In genomic region chr11:65530157-65530496, GRCh38 we compare ENCODE assay signal across 12 cellular contexts. TPM values are rescaled to one million over a fixed set of nuclear protein-coding genes. Genes with fewer than 3 reads are reported as not detected.
DNase-seq lines count a peak whose midpoint lies in the region; ATAC-seq and TF ChIP-seq lines count a peak whose summit lies in the region.
"Had no signal": no experiment of that assay in that cellular context is flagged by ENCODE, and none has a peak within 500 bp of the region (broad histone marks: within the 10 kb centered on the region; RNA-seq: fewer than 3 reads in every experiment).

No MANE protein-coding gene starts in this region.

- no peaks in the 10 kb centered on the region for H3K27me3 ChIP-seq in CD8-positive, alpha-beta T cell (ENCODE audit: insufficient read depth, low read length)
- H3K27me3 ChIP-seq in H9 (ENCODE audit: insufficient read depth, low read length) (no peaks in the 10 kb centered on the region), right lobe of liver (no peaks in the 10 kb centered on the region)

- no peak overlapping the region for H2AFZ ChIP-seq in H9 (ENCODE audit: low read length)
- H2AFZ ChIP-seq: parathyroid adenoma had no signal

- CTCF ChIA-PET in CD8-positive, alpha-beta T cell (lab: Charles Lee) = interaction anchor here (0.8 to 5.0 kb wide), 5 partner anchors 10 to 176 kb away, joined by 3 to 22 read pairs (median 4); partner anchors contain the start of gene FAM89B
- CTCF ChIA-PET in activated CD8-positive, alpha-beta T cell treated with anti-CD3 and anti-CD28 coated beads for 36 hours (lab: Charles Lee) = interaction anchor here (0.7 to 5.6 kb wide), 4 partner anchors 11 to 305 kb away, joined by 3 to 47 read pairs (median 3); no protein-coding TSS in a partner anchor

- no peak overlapping the region for H3T11ph ChIP-seq in H9 (ENCODE audit: low read length)

- no peaks in the 10 kb centered on the region for H3K79me1 ChIP-seq in H9 (ENCODE audit: insufficient read depth, low read depth, low read length, poor library complexity, severe bottlenecking)

- peaks cover 4% of the 10 kb centered on the region for H3K23me2 ChIP-seq in H9 (ENCODE audit: insufficient read length, low read depth, low read length, poor library complexity, severe bottlenecking)

- H2BK15ac ChIP-seq in H9 (ENCODE audit: low read depth, low read length) = no peak overlapping the region

- no peak overlapping the region for H3K27ac ChIP-seq in CD8-positive, alpha-beta T cell (ENCODE audit: low read depth, low read length)
- H3K27ac ChIP-seq in H9 (ENCODE audit: insufficient read length, low read depth, low read length) = no peak overlapping the region
- no peak overlapping the region for H3K27ac ChIP-seq in right lobe of liver
- H3K27ac ChIP-seq: parathyroid adenoma had no signal

- no peak overlapping the region for H2BK12ac ChIP-seq in H9 (ENCODE audit: insufficient read length, low read depth, low read length)

- H3K4me3 ChIP-seq in CD8-positive, alpha-beta T cell (ENCODE audit: low read depth, low read length) = no peak overlapping the region
- no peak overlapping the region for H3K4me3 ChIP-seq in right lobe of liver

- no peak overlapping the region for H2BK120ac ChIP-seq in H9 (ENCODE audit: low read depth, low read length, poor library complexity, severe bottlenecking)

- no peak overlapping the region for H4K8ac ChIP-seq in H9 (replicated peaks; ENCODE audit: insufficient read length, low read depth, low read length)

- peaks cover 35% of the 10 kb centered on the region for H3K4me1 ChIP-seq in CD8-positive, alpha-beta T cell (ENCODE audit: insufficient read depth, low read length)
- H3K4me1 ChIP-seq in H9 (ENCODE audit: insufficient read depth, low read length) = no peaks in the 10 kb centered on the region
- H3K4me1 ChIP-seq in right lobe of liver = peaks cover 0 to 57% (median 26%) of the 10 kb centered on the region in 4 donors
- H3K4me1 ChIP-seq: parathyroid adenoma had no signal

- no peak overlapping the region for H4K5ac ChIP-seq in H9 (ENCODE audit: insufficient read length, low read depth, low read length)

- peak; percentile 85 for ATAC-seq in CD8-positive, alpha-beta T cell
- peak; percentile 85 for ATAC-seq in activated CD8-positive, alpha-beta T cell treated with anti-CD3 and anti-CD28 coated beads for 36 hours
- no peak for ATAC-seq in right lobe of liver
- no peak for ATAC-seq in HG02610 (IDR thresholded peaks at IDR 0.05; ENCODE audit: unreplicated experiment)
- ATAC-seq: Right ventricle myocardium inferior had no signal

- H3K23ac ChIP-seq in H9 (ENCODE audit: insufficient read length, low read depth, low read length) = no peak overlapping the region

- in situ Hi-C loops in ACHN (cut with HindIII; ENCODE audit: low pct_ligation_motif_present, low pct_unique_long_range_greater_than_20kb, low sequenced_read_pairs) = no loop called here

- no peak overlapping the region for H3K4me3 Mint-ChIP-seq in CD8-positive, alpha-beta T cell
- no peak overlapping the region; a peak in 1 of 5 replicates for H3K4me3 Mint-ChIP-seq in H9
- no peak overlapping the region for H3K4me3 Mint-ChIP-seq in activated CD8-positive, alpha-beta T cell treated with anti-CD3 and anti-CD28 coated beads for 36 hours

- no peak overlapping the region for H2AK5ac ChIP-seq in H9 (ENCODE audit: insufficient read length, low read length)

- H4K91ac ChIP-seq in H9 (ENCODE audit: insufficient read length, low read depth, low read length) = no peak overlapping the region

- no peaks in the 10 kb centered on the region for H3K27me3 Mint-ChIP-seq in CD8-positive, alpha-beta T cell (ENCODE audit: low read depth)
- H3K27me3 Mint-ChIP-seq in H9 (ENCODE audit: low read depth) = no peaks in the 10 kb centered on the region
- H3K27me3 Mint-ChIP-seq in activated CD8-positive, alpha-beta T cell treated with anti-CD3 and anti-CD28 coated beads for 36 hours = no peaks in the 10 kb centered on the region

- no peaks in the 10 kb centered on the region; the same call in 1 of the 2 replicates for H3K79me2 ChIP-seq in H9 (ENCODE audit: insufficient read depth, low read length)

- peaks cover 65% of the 10 kb centered on the region for H3K36me3 Mint-ChIP-seq in CD8-positive, alpha-beta T cell
- peaks cover 20 to 58% (median 50%) of the 10 kb centered on the region in 3 experiments for H3K36me3 Mint-ChIP-seq in H9 (ENCODE audit: insufficient read depth in 1 of 3, low read depth in 3 of 3)
- peaks cover 45% of the 10 kb centered on the region for H3K36me3 Mint-ChIP-seq in activated CD8-positive, alpha-beta T cell treated with anti-CD3 and anti-CD28 coated beads for 36 hours (ENCODE audit: low read depth)

- H4K20me1 ChIP-seq in H9 (ENCODE audit: control insufficient read depth, insufficient read depth, insufficient read length) = no peaks in the 10 kb centered on the region

- peak in 1 of 7 experiments; percentile 61 for DNase-seq in CD8-positive, alpha-beta T cell
- no peak for DNase-seq in H9
- DNase-seq in activated CD8-positive, alpha-beta T cell treated with anti-CD3 and anti-CD28 coated beads for 36 hours = peak; percentile 66
- no peak for DNase-seq in right lobe of liver
- DNase-seq in hypothalamus (lab: John Stamatoyannopoulos, UW) = no peak
- DNase-seq in HuH-7 (ENCODE audit: low spot score) = no peak
- DNase-seq in ACHN = no peak
- DNase-seq: activated effector memory CD4-positive, alpha-beta T cell treated with anti-CD3 and anti-CD28 coated beads, Interleukin-2, amount 50 U/mL, for 16 hours; KG1 had no signal

- peak; percentile 42 for TF ChIP-seq CTCF in CD8-positive, alpha-beta T cell (IDR thresholded peaks at IDR 0.05)
- TF ChIP-seq CTCF in H9 (conservative IDR thresholded peaks at IDR 0.05) = peak; percentile 66
- TF ChIP-seq CTCF in activated CD8-positive, alpha-beta T cell treated with anti-CD3 and anti-CD28 coated beads for 36 hours (IDR thresholded peaks at IDR 0.05) = peak; percentile 24
- peak in 3 of 4 donors; percentile 11 to 21 (median 20) for TF ChIP-seq CTCF in right lobe of liver (IDR thresholded peaks at IDR 0.05)

- H3K14ac ChIP-seq in H9 (ENCODE audit: insufficient read depth, low read length) = no peak overlapping the region

- no peak overlapping the region for H2BK20ac ChIP-seq in H9 (ENCODE audit: low read depth, low read length, poor library complexity, severe bottlenecking)

- WGBS in H9 (ENCODE audit: extremely low coverage, insufficient read length, low lambda C conversion rate) = no CpG with 5 or more reads among the region's 5 CpGs
- no CpG with 5 or more reads among the region's 5 CpGs for WGBS in right lobe of liver (ENCODE audit: insufficient coverage, low coverage, low lambda C conversion rate, missing lambda C conversion rate)

- peaks cover 31% of the 10 kb centered on the region for H3K4me1 Mint-ChIP-seq in CD8-positive, alpha-beta T cell (ENCODE audit: low read depth)
- peaks cover 4 to 6% of the 10 kb centered on the region in 2 experiments for H3K4me1 Mint-ChIP-seq in H9
- H3K4me1 Mint-ChIP-seq in activated CD8-positive, alpha-beta T cell treated with anti-CD3 and anti-CD28 coated beads for 36 hours (ENCODE audit: low read depth) = peaks cover 34% of the 10 kb centered on the region

- no peak overlapping the region for H3K9ac ChIP-seq in H9 (ENCODE audit: extremely low read depth, insufficient read length, low read length)
- H3K9ac ChIP-seq: parathyroid adenoma had no signal

- H3K4me2 ChIP-seq in H9 (ENCODE audit: insufficient read depth, insufficient read length, low read length) = no peak overlapping the region

- no peaks in the 10 kb centered on the region for H3K9me3 Mint-ChIP-seq in CD8-positive, alpha-beta T cell
- H3K9me3 Mint-ChIP-seq in H9 = no peaks in the 10 kb centered on the region; a peak in 1 of 5 replicates
- H3K9me3 Mint-ChIP-seq in activated CD8-positive, alpha-beta T cell treated with anti-CD3 and anti-CD28 coated beads for 36 hours = no peaks in the 10 kb centered on the region

- H2BK5ac ChIP-seq in H9 (ENCODE audit: insufficient read length, low read length) = no peak overlapping the region

- H3K18ac ChIP-seq in H9 (ENCODE audit: insufficient read length, low read depth, low read length) = no peak overlapping the region

- H3K4ac ChIP-seq in H9 (ENCODE audit: low read depth, low read length) = no peak overlapping the region

- no peak for TF ChIP-seq POLR2A in right lobe of liver (IDR thresholded peaks at IDR 0.05)

- H3K56ac ChIP-seq in H9 (ENCODE audit: insufficient read length, low read depth, low read length) = no peak overlapping the region

- H3K27ac Mint-ChIP-seq in CD8-positive, alpha-beta T cell = peak overlapping the region; percentile 33
- no peak overlapping the region; a peak in 1 of 7 replicates for H3K27ac Mint-ChIP-seq in H9
- H3K27ac Mint-ChIP-seq in activated CD8-positive, alpha-beta T cell treated with anti-CD3 and anti-CD28 coated beads for 36 hours = peak overlapping the region; percentile 75

- H3K9me3 ChIP-seq in CD8-positive, alpha-beta T cell (ENCODE audit: low read length) = no peaks in the 10 kb centered on the region
- H3K9me3 ChIP-seq in H9 (ENCODE audit: control insufficient read depth, low read depth, low read length) = no peaks in the 10 kb centered on the region
- H3K9me3 ChIP-seq in right lobe of liver = no peaks in the 10 kb centered on the region

- H3K36me3 ChIP-seq in CD8-positive, alpha-beta T cell (ENCODE audit: insufficient read depth, low read length) = peaks cover 30% of the 10 kb centered on the region
- H3K36me3 ChIP-seq in right lobe of liver = peaks cover 0 to 30% (median 14%) of the 10 kb centered on the region in 4 donors

- intact Hi-C loops in CD8-positive, alpha-beta T cell (cut with DNase I, micrococcal nuclease) = no loop called here
- intact Hi-C loops in activated CD8-positive, alpha-beta T cell treated with anti-CD3 and anti-CD28 coated beads for 36 hours (cut with micrococcal nuclease) = no loop called here
- intact Hi-C loops in right lobe of liver (cut with DNase I) = no loop called here

- POLR2A ChIA-PET in CD8-positive, alpha-beta T cell (lab: Charles Lee) = interaction anchor here (0.7 to 2.5 kb wide), 6 partner anchors 9 to 100 kb away, joined by 3 to 11 read pairs (median 6); partner anchors contain the start of genes MALAT1 and PCNX3
- POLR2A ChIA-PET in activated CD8-positive, alpha-beta T cell treated with anti-CD3 and anti-CD28 coated beads for 36 hours (lab: Charles Lee) = interaction anchor here (0.6 to 1.7 kb wide), 9 partner anchors 10 to 111 kb away, joined by 3 to 9 read pairs (median 3); partner anchors contain the start of gene EHBP1L1

RNA-seq across cellular contexts. Expression of gene SCYL1, which starts 5.2 kb away (rescaled TPM):
- 10 to 100 TPM; 55.8 to 60.4 TPM for total RNA-seq in CD8-positive, alpha-beta T cell
- total RNA-seq in H9 (2021) (54.7 and 56.0 TPM in 2 replicates), right lobe of liver (10 to 100 TPM; 51.3 to 82.3 (median 57.0) TPM)
- total RNA-seq in activated CD8-positive, alpha-beta T cell treated with anti-CD3 and anti-CD28 coated beads for 36 hours = 10 to 100 TPM; 71.5 to 76.8 TPM

RNA-seq across cellular contexts. Expression of gene LTBP3, which starts 28.0 kb away (rescaled TPM):
- total RNA-seq in CD8-positive, alpha-beta T cell = 100 to 1,000 TPM; 231 to 246 TPM
- 10.6 and 12.1 TPM in 2 replicates for total RNA-seq in H9 (2021)
- 10 to 100 TPM; 55.4 to 56.0 TPM for total RNA-seq in activated CD8-positive, alpha-beta T cell treated with anti-CD3 and anti-CD28 coated beads for 36 hours
- total RNA-seq in right lobe of liver = 10 to 100 TPM; 26.6 to 94.1 (median 46.8) TPM

RNA-seq across cellular contexts. Expression of gene MALAT1, which starts 31.3 kb away (rescaled TPM):
- over 10,000 TPM; 25,886 to 26,729 TPM for total RNA-seq in CD8-positive, alpha-beta T cell
- total RNA-seq in H9 (2021) (1,700 and 1,934 TPM in 2 replicates), right lobe of liver (1,000 to 10,000 TPM; 2,716 to 5,163 (median 3,933) TPM)
- 1,000 to 10,000 TPM; 3,856 to 3,869 TPM for total RNA-seq in activated CD8-positive, alpha-beta T cell treated with anti-CD3 and anti-CD28 coated beads for 36 hours

RNA-seq across cellular contexts. Expression of gene ZNRD2, which starts 40.1 kb away (rescaled TPM):
- total RNA-seq in CD8-positive, alpha-beta T cell = 10 to 100 TPM; 35.6 to 41.4 TPM
- 43.7 and 45.8 TPM in 2 replicates for total RNA-seq in H9 (2021)
- 10 to 100 TPM; 54.3 to 54.7 TPM for total RNA-seq in activated CD8-positive, alpha-beta T cell treated with anti-CD3 and anti-CD28 coated beads for 36 hours
- total RNA-seq in right lobe of liver = 10 to 100 TPM; 11.6 to 43.2 (median 16.5) TPM

RNA-seq across cellular contexts. Expression of gene FAM89B, which starts 42.2 kb away (rescaled TPM):
- 10 to 100 TPM; 20.6 to 20.8 TPM for total RNA-seq in CD8-positive, alpha-beta T cell
- total RNA-seq in H9 (2021) (20.0 and 21.7 TPM in 2 replicates), right lobe of liver (10 to 100 TPM; 12.8 to 20.6 (median 14.6) TPM)
- 10 to 100 TPM; 12.7 to 16.0 TPM for total RNA-seq in activated CD8-positive, alpha-beta T cell treated with anti-CD3 and anti-CD28 coated beads for 36 hours

Comparison
In these comparisons a context has a peak if more than half of its experiments do, and no peak if none do; other contexts are left out.
1. ATAC-seq: peak in CD8-positive, alpha-beta T cell (single experiment) and activated CD8-positive, alpha-beta T cell treated with anti-CD3 and anti-CD28 coated beads for 36 hours (single experiment); none in right lobe of liver (0 of 4) and HG02610 (single experiment).
2. H3K27ac Mint-ChIP-seq: peak in CD8-positive, alpha-beta T cell (single experiment) and activated CD8-positive, alpha-beta T cell treated with anti-CD3 and anti-CD28 coated beads for 36 hours (single experiment); none in H9 (0 of 3).
3. RNA of gene MALAT1, which starts 31.3 kb away (total RNA-seq): 25,886 to 26,729 TPM in CD8-positive, alpha-beta T cell; 2,716 to 5,163 TPM in right lobe of liver, 3,856 to 3,869 TPM in activated CD8-positive, alpha-beta T cell treated with anti-CD3 and anti-CD28 coated beads for 36 hours and 1,700 to 1,934 TPM in H9; every median in the first group is over 4 times any median in the second.
4. Peak in every context shown above with its lines, with median percentiles within 50 percentile points of each other: CTCF ChIP-seq.